In the genomic region with DNA sequence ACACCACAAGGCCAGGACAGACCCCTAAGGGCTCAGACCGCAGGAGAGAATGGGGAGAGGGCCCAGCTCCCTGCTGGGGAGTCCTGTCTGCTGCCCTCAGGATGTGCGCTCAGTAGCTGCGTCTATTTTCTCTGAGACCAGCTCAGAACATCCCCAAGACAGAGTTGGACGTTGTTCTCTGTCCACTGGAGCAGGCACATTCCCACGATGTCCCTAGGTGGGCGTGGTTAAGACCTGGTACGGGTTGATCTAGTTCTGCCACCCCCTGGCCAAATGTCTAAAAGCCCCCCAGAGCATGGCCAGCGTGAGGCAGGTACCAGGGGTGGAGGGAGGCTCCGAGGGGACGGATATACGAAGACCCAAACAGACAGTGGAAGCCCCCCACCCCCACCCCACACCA, we compare ENCODE assay signal across 11 cellular contexts. TPM values are rescaled to one million over a fixed set of nuclear protein-coding genes. Genes with fewer than 3 reads are reported as not detected.
DNase-seq lines count a peak whose midpoint lies in the region; TF ChIP-seq lines count a peak whose summit lies in the region.
"Had no signal": no experiment of that assay in that cellular context is flagged by ENCODE, and none has a peak within 500 bp of the region (broad histone marks: within the 10 kb centered on the region; RNA-seq: fewer than 3 reads in every experiment).

No MANE protein-coding gene starts in this region.

- H3K4me2 ChIP-seq in GM23248 (ENCODE audit: unreplicated experiment) (no peak overlapping the region), osteoblast (ENCODE audit: insufficient read depth, low read length) (no peak overlapping the region)

- no peak overlapping the region for H3K27ac ChIP-seq in GM23248
- no peak overlapping the region for H3K27ac ChIP-seq in osteoblast (ENCODE audit: low read depth, low read length)
- H3K27ac ChIP-seq: RWPE1 had no signal

- 0 out of 2 replicates have a peak, but pooled peaks cover 8% of the 10 kb centered on the region for H3K27me3 ChIP-seq in GM23248 (replicated peaks; ENCODE audit: insufficient read depth)
- H3K27me3 ChIP-seq in osteoblast (ENCODE audit: insufficient read depth, low read length) = peaks cover 13% of the 10 kb centered on the region

- WGBS in GM23248 (ENCODE audit: low coverage in 1 of 2, low lambda C conversion rate in 2 of 2, missing lambda C conversion rate in 2 of 2), 2 experiments = 14 to 18% methylated on average over 11 of the region's 11 CpGs

- H3K79me2 ChIP-seq in GM23248 (ENCODE audit: insufficient read depth) = no peaks in the 10 kb centered on the region
- no peaks in the 10 kb centered on the region for H3K79me2 ChIP-seq in osteoblast (ENCODE audit: insufficient read depth, low read length)

- H3K9me3 ChIP-seq in GM23248 (ENCODE audit: low read depth) = no peaks in the 10 kb centered on the region
- no peaks in the 10 kb centered on the region for H3K9me3 ChIP-seq in osteoblast (ENCODE audit: low read depth, low read length)

- DNase-seq in NCI-H748 (lab: John Stamatoyannopoulos, UW; ENCODE audit: unreplicated experiment) (peak; percentile 17), NCI-H748 treated with DMSO at 0.1 percent for 48 hours (lab: John Stamatoyannopoulos, UW) (no peak), GM23248 (peak; percentile 13), SK-MEL-5 (ENCODE audit: low read depth, low spot score) (peak; percentile 37), osteoblast (ENCODE audit: insufficient read length, low spot score, missing footprints) (peak; percentile 65), NCI-H187 (lab: John Stamatoyannopoulos, UW) (no peak), midbrain (lab: John Stamatoyannopoulos, UW) (no peak)
- DNase-seq in activated naive CD4-positive, alpha-beta T cell (lab: John Stamatoyannopoulos, UW) = no peak

- H3K4me1 ChIP-seq in GM23248 (ENCODE audit: insufficient read depth) (peaks cover 18% of the 10 kb centered on the region), osteoblast (ENCODE audit: insufficient read depth, low read length) (peaks cover 20% of the 10 kb centered on the region)

- no peak overlapping the region for H3K9ac ChIP-seq in GM23248

- H4K20me1 ChIP-seq in GM23248 (ENCODE audit: insufficient read depth) = no peaks in the 10 kb centered on the region
- H4K20me1 ChIP-seq in osteoblast (ENCODE audit: insufficient read depth, low read length) = no peaks in the 10 kb centered on the region

- H3K9me2 ChIP-seq in GM23248 (ENCODE audit: insufficient read depth) = no peaks in the 10 kb centered on the region

- no peak overlapping the region for H3K4me3 ChIP-seq in GM23248
- H3K4me3 ChIP-seq in osteoblast (ENCODE audit: insufficient read depth, low read length) = no peak overlapping the region

- H3K36me3 ChIP-seq in GM23248 (ENCODE audit: low read depth) (no peaks in the 10 kb centered on the region), osteoblast (ENCODE audit: insufficient read depth, low read length) (no peaks in the 10 kb centered on the region)

- no peak for TF ChIP-seq CTCF in osteoblast (IDR thresholded peaks at IDR 0.05; ENCODE audit: extremely low read depth, low read depth, low read length)

- peaks cover 11% of the 10 kb centered on the region for H3F3A ChIP-seq in GM23248 (ENCODE audit: insufficient read depth)

- H2AFZ ChIP-seq in GM23248 = peak overlapping the region; percentile 64; the same call in 1 of the 2 replicates
- H2AFZ ChIP-seq in osteoblast (ENCODE audit: low read length) = no peak overlapping the region

- in situ Hi-C loops in GM23248 (cut with MboI) (no loop called here), SK-MEL-5 (cut with HindIII; ENCODE audit: low pct_unique_long_range_greater_than_20kb, low sequenced_read_pairs) (no loop called here)

RNA-seq across cellular contexts. Expression of a gene that starts 0.8 kb away (rescaled TPM):
- total RNA-seq in GM23248 (2014; rRNA removed; shearing (Covaris generic)) = 1.8 TPM in 1 of 2 replicates, not detected in the other
- polyA plus RNA-seq in GM23248 (2016; fragmentation: Nextera tagmentation; extraction: Ambion mirVana) = 0.99 and 1.2 TPM in 2 replicates
- total RNA-seq in SK-MEL-5 (2014; rRNA removed; shearing (Covaris generic)) = 0.45 and 0.67 TPM in 2 replicates
- 2.0 and 5.0 TPM in 2 replicates for polyA plus RNA-seq in SK-MEL-5 (2015; cell fraction: cytosol; rRNA removed)
- polyA plus RNA-seq in SK-MEL-5 (2015; cell fraction: nucleus; rRNA removed) = 0.32 and 0.56 TPM in 2 replicates
- 1.1 and 2.4 TPM in 2 replicates for total RNA-seq in osteoblast
- total RNA-seq: endothelial cell of umbilical vein, mononuclear cell had no signal
- polyA plus RNA-seq: endothelial cell of umbilical vein had no signal

Comparison
In these comparisons a context has a peak if more than half of its experiments do, and no peak if none do; other contexts are left out.
1. DNase-seq: peak in NCI-H748 (single experiment), GM23248 (single experiment), SK-MEL-5 (single experiment) and osteoblast (single experiment); none in NCI-H748 treated with DMSO at 0.1 percent for 48 hours (single experiment), NCI-H187 (0 of 2), midbrain (single experiment) and activated naive CD4-positive, alpha-beta T cell (0 of 4).